Comparison of ENCODE assay signal across 1 cellular context in the genomic region with DNA sequence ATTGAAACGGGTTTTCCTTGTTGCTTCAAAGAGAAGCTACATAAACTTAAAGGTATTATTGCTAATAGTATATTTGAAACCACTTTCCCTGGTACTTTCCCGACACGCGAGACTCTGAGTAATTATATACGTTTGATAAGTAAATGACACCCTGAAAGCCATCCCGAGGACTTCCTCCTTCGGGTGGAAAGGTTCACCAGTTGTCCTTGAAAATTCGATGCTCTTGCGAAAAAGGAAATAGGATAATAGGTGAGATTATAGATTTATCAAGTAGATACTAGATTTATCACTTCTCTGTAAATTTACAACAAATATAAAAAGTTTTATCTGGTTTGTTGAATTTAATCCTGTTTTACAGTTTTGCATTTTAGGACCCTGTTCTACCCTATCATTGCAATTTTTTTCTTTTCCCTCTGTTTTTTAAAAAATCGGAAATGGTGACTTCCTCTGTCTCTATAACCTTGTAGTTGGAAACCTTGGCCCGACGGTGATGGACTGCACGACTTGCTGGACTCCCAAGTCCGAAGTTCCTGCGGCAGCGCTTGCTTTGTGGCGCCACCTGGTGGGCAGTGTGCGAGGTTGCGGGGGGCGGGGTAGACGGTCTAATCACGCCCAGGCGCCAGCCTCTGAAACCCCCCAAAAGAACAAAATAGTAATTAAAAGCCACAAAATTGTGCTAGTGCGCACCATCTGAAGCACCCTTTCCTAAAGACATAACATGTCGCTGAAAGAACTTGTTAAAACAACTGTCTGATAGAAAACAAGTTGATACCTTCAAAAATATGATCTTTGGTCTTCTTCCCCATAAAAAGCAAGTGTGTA.
A peak's percentile ranks its signal among the peaks of the same experiment; 100 is the strongest.
TF ChIP-seq lines count a peak whose summit lies in the region.

No MANE protein-coding gene starts in this region.

TF ChIP-seq in HepG2, 621 proteins besides CTCF, POLR2A, EP300 and RAD21 (continued from another document and continues in another):
- TF ChIP-seq NAIF1 (CRISPR knock-in tag; IDR thresholded peaks at IDR 0.05; ENCODE audit: borderline replicate concordance) (no peak), THAP11 (CRISPR knock-in tag; IDR thresholded peaks at IDR 0.05) (peak; percentile 58; the same call in 1 of the 2 replicates), ZNF282 (IDR thresholded peaks at IDR 0.05; ENCODE audit: partially characterized antibody) (no peak), KDM3A (CRISPR knock-in tag; IDR thresholded peaks at IDR 0.05; ENCODE audit: low read depth) (peak; percentile 88), SIX1 (CRISPR knock-in tag; IDR thresholded peaks at IDR 0.05; ENCODE audit: borderline replicate concordance) (no peak), MXD4 (CRISPR knock-in tag; IDR thresholded peaks at IDR 0.05) (peak; percentile 47; the same call in 1 of the 2 replicates), FIP1L1 (IDR thresholded peaks at IDR 0.05; ENCODE audit: borderline replicate concordance, insufficient read depth, low read depth, low read length) (no peak), ZSCAN29 (CRISPR knock-in tag; conservative IDR thresholded peaks at IDR 0.05) (peak; percentile 64; the same call in 1 of the 2 replicates), CREM (IDR thresholded peaks at IDR 0.05) (no peak), CREM (CRISPR knock-in tag; IDR thresholded peaks at IDR 0.05) (no peak), ATF7-NPFF (CRISPR knock-in tag; IDR thresholded peaks at IDR 0.05; ENCODE audit: low read depth) (no peak; the same call in 1 of the 2 replicates), ZBTB3 (CRISPR knock-in tag; IDR thresholded peaks at IDR 0.05; ENCODE audit: borderline replicate concordance, low read depth) (no peak), ZNF44 (CRISPR knock-in tag; IDR thresholded peaks at IDR 0.05) (no peak), SMAD3 (CRISPR knock-in tag; IDR thresholded peaks at IDR 0.05) (peak; percentile 69), LCORL (IDR thresholded peaks at IDR 0.05) (no peak), LCORL (CRISPR knock-in tag; IDR thresholded peaks at IDR 0.05) (0 out of 2 replicates have a peak, but pooled peaks have one; percentile 23), ZNF563 (CRISPR knock-in tag; IDR thresholded peaks at IDR 0.05) (no peak), FOXJ3 (CRISPR knock-in tag; IDR thresholded peaks at IDR 0.05; ENCODE audit: borderline replicate concordance) (no peak; the same call in 1 of the 2 replicates), ZNF850 (CRISPR knock-in tag; conservative IDR thresholded peaks at IDR 0.05) (no peak), ZFAT (CRISPR knock-in tag; conservative IDR thresholded peaks at IDR 0.05) (no peak), ZNF678 (CRISPR knock-in tag; IDR thresholded peaks at IDR 0.05) (no peak), YEATS2 (CRISPR knock-in tag; IDR thresholded peaks at IDR 0.05; ENCODE audit: borderline replicate concordance) (no peak), ZFP41 (CRISPR knock-in tag; IDR thresholded peaks at IDR 0.05; ENCODE audit: borderline replicate concordance) (no peak), ZBTB7A (CRISPR knock-in tag; IDR thresholded peaks at IDR 0.05) (no peak), ZNF570 (CRISPR knock-in tag; IDR thresholded peaks at IDR 0.05; ENCODE audit: borderline replicate concordance) (no peak), HNRNPUL1 (IDR thresholded peaks at IDR 0.05; ENCODE audit: low read depth, low read length) (no peak), NFYC (CRISPR knock-in tag; IDR thresholded peaks at IDR 0.05) (no peak; the same call in 1 of the 2 replicates), ZNF367 (CRISPR knock-in tag; IDR thresholded peaks at IDR 0.05; ENCODE audit: borderline replicate concordance) (no peak), MXI1 (IDR thresholded peaks at IDR 0.05; ENCODE audit: borderline replicate concordance, low read depth, low read length) (peak; percentile 48; the same call in 1 of the 3 replicates)
- TF ChIP-seq, protein P1, sequence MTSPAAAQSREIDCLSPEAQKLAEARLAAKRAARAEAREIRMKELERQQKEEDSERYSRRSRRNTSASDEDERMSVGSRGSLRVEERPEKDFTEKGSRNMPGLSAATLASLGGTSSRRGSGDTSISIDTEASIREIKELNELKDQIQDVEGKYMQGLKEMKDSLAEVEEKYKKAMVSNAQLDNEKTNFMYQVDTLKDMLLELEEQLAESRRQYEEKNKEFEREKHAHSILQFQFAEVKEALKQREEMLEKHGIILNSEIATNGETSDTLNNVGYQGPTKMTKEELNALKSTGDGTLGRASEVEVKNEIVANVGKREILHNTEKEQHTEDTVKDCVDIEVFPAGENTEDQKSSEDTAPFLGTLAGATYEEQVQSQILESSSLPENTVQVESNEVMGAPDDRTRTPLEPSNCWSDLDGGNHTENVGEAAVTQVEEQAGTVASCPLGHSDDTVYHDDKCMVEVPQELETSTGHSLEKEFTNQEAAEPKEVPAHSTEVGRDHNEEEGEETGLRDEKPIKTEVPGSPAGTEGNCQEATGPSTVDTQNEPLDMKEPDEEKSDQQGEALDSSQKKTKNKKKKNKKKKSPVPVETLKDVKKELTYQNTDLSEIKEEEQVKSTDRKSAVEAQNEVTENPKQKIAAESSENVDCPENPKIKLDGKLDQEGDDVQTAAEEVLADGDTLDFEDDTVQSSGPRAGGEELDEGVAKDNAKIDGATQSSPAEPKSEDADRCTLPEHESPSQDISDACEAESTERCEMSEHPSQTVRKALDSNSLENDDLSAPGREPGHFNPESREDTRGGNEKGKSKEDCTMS (CRISPR knock-in tag; conservative IDR thresholded peaks at IDR 0.05) = no peak
- TF ChIP-seq, protein P2, sequence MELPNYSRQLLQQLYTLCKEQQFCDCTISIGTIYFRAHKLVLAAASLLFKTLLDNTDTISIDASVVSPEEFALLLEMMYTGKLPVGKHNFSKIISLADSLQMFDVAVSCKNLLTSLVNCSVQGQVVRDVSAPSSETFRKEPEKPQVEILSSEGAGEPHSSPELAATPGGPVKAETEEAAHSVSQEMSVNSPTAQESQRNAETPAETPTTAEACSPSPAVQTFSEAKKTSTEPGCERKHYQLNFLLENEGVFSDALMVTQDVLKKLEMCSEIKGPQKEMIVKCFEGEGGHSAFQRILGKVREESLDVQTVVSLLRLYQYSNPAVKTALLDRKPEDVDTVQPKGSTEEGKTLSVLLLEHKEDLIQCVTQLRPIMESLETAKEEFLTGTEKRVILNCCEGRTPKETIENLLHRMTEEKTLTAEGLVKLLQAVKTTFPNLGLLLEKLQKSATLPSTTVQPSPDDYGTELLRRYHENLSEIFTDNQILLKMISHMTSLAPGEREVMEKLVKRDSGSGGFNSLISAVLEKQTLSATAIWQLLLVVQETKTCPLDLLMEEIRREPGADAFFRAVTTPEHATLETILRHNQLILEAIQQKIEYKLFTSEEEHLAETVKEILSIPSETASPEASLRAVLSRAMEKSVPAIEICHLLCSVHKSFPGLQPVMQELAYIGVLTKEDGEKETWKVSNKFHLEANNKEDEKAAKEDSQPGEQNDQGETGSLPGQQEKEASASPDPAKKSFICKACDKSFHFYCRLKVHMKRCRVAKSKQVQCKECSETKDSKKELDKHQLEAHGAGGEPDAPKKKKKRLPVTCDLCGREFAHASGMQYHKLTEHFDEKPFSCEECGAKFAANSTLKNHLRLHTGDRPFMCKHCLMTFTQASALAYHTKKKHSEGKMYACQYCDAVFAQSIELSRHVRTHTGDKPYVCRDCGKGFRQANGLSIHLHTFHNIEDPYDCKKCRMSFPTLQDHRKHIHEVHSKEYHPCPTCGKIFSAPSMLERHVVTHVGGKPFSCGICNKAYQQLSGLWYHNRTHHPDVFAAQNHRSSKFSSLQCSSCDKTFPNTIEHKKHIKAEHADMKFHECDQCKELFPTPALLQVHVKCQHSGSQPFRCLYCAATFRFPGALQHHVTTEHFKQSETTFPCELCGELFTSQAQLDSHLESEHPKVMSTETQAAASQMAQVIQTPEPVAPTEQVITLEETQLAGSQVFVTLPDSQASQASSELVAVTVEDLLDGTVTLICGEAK (IDR thresholded peaks at IDR 0.05) = no peak
- TF ChIP-seq, protein P2 (CRISPR knock-in tag; IDR thresholded peaks at IDR 0.05) = no peak
- TF ChIP-seq, protein P3, sequence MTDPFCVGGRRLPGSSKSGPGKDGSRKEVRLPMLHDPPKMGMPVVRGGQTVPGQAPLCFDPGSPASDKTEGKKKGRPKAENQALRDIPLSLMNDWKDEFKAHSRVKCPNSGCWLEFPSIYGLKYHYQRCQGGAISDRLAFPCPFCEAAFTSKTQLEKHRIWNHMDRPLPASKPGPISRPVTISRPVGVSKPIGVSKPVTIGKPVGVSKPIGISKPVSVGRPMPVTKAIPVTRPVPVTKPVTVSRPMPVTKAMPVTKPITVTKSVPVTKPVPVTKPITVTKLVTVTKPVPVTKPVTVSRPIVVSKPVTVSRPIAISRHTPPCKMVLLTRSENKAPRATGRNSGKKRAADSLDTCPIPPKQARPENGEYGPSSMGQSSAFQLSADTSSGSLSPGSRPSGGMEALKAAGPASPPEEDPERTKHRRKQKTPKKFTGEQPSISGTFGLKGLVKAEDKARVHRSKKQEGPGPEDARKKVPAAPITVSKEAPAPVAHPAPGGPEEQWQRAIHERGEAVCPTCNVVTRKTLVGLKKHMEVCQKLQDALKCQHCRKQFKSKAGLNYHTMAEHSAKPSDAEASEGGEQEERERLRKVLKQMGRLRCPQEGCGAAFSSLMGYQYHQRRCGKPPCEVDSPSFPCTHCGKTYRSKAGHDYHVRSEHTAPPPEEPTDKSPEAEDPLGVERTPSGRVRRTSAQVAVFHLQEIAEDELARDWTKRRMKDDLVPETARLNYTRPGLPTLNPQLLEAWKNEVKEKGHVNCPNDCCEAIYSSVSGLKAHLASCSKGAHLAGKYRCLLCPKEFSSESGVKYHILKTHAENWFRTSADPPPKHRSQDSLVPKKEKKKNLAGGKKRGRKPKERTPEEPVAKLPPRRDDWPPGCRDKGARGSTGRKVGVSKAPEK (CRISPR knock-in tag; IDR thresholded peaks at IDR 0.05; ENCODE audit: borderline replicate concordance) = peak; percentile 89; the same call in 1 of the 2 replicates
- TF ChIP-seq, protein P4, sequence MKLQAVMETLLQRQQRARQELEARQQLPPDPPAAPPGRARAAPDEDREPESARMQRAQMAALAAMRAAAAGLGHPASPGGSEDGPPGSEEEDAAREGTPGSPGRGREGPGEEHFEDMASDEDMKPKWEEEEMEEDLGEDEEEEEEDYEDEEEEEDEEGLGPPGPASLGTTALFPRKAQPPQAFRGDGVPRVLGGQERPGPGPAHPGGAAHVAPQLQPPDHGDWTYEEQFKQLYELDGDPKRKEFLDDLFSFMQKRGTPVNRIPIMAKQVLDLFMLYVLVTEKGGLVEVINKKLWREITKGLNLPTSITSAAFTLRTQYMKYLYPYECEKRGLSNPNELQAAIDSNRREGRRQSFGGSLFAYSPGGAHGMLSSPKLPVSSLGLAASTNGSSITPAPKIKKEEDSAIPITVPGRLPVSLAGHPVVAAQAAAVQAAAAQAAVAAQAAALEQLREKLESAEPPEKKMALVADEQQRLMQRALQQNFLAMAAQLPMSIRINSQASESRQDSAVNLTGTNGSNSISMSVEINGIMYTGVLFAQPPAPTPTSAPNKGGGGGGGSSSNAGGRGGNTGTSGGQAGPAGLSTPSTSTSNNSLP (IDR thresholded peaks at IDR 0.05; ENCODE audit: low read depth, low read length) = peak; percentile 68; the same call in 1 of the 2 replicates
- TF ChIP-seq, protein P5, sequence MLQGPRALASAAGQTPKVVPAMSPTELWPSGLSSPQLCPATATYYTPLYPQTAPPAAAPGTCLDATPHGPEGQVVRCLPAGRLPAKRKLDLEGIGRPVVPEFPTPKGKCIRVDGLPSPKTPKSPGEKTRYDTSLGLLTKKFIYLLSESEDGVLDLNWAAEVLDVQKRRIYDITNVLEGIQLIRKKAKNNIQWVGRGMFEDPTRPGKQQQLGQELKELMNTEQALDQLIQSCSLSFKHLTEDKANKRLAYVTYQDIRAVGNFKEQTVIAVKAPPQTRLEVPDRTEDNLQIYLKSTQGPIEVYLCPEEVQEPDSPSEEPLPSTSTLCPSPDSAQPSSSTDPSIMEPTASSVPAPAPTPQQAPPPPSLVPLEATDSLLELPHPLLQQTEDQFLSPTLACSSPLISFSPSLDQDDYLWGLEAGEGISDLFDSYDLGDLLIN (CRISPR knock-in tag; IDR thresholded peaks at IDR 0.05; ENCODE audit: borderline replicate concordance) = no peak
- TF ChIP-seq, protein P6, sequence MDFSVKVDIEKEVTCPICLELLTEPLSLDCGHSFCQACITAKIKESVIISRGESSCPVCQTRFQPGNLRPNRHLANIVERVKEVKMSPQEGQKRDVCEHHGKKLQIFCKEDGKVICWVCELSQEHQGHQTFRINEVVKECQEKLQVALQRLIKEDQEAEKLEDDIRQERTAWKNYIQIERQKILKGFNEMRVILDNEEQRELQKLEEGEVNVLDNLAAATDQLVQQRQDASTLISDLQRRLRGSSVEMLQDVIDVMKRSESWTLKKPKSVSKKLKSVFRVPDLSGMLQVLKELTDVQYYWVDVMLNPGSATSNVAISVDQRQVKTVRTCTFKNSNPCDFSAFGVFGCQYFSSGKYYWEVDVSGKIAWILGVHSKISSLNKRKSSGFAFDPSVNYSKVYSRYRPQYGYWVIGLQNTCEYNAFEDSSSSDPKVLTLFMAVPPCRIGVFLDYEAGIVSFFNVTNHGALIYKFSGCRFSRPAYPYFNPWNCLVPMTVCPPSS (IDR thresholded peaks at IDR 0.05) = no peak
